13 cellular contexts compared by ENCODE assay signal in the genomic region with DNA sequence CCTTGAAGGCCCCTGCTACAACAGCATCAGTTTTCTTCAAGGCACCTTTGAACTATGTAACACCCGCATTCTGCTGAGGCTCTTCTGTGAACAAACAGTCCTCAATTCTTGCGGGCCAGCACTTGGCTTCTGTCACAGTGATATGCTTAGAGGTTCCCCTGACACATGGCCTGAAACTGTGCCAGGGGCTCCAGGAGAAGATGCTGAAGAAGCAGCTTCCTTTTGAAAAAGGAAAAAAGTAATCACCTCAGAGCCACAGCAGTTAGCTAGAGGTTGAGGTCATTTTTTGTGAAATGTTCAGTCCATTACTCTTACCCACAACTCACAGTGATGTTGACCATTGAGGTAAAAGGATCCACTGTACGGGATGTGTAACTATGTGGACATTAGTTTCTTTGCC.
DNase-seq lines count a peak whose midpoint lies in the region; ATAC-seq and TF ChIP-seq lines count a peak whose summit lies in the region.
"Had no signal": no experiment of that assay in that cellular context is flagged by ENCODE, and none has a peak within 500 bp of the region (broad histone marks: within the 10 kb centered on the region; RNA-seq: fewer than 3 reads in every experiment).

No MANE protein-coding gene starts in this region.

- CTCF ChIA-PET in activated naive CD4-positive, alpha-beta T cell treated with anti-CD3 and anti-CD28 coated beads for 36 hours (lab: Charles Lee) = interaction anchor here (1.0 to 2.6 kb wide), 2 partner anchors 82 to 224 kb away, joined by 4 to 12 read pairs; no protein-coding TSS in a partner anchor
- CTCF ChIA-PET in activated CD8-positive, alpha-beta T cell treated with anti-CD3 and anti-CD28 coated beads, Interleukin-2, amount 10 ng/mL, durations not matched to agents 7 days and 5 days (lab: Charles Lee) = interaction anchor here (1.1 to 4.6 kb wide), 9 partner anchors 9 to 151 kb away, joined by 3 to 44 read pairs (median 5); no protein-coding TSS in a partner anchor

- H3K27me3 Mint-ChIP-seq in activated naive CD4-positive, alpha-beta T cell treated with anti-CD3 and anti-CD28 coated beads for 36 hours (ENCODE audit: low read depth) = no peaks in the 10 kb centered on the region
- H3K27me3 Mint-ChIP-seq in activated CD8-positive, alpha-beta T cell treated with anti-CD3 and anti-CD28 coated beads, Interleukin-2, amount 10 ng/mL, durations not matched to agents 7 days and 5 days (ENCODE audit: low read depth) = no peaks in the 10 kb centered on the region

- 42 to 69% (median 51%) methylated on average over 3 of the region's 3 CpGs for WGBS in stomach, 5 donors

- H3K27ac ChIP-seq in right atrium auricular region (peak overlapping the region; percentile 41 to 85), stomach (peak overlapping the region in 4 of 5 donors; percentile 47 to 95 (median 91))

- no peaks in the 10 kb centered on the region for H3K36me3 ChIP-seq in right atrium auricular region
- no peaks in the 10 kb centered on the region for H3K36me3 ChIP-seq in stomach

- H3K4me3 ChIP-seq in right atrium auricular region = no peak overlapping the region
- H3K4me3 ChIP-seq in stomach = no peak overlapping the region
- H3K4me3 ChIP-seq: coronary artery, GM12878 had no signal

- TF ChIP-seq CTCF in right atrium auricular region (IDR thresholded peaks at IDR 0.05) (no peak), stomach (IDR thresholded peaks at IDR 0.05) (no peak)

- peaks cover 3% of the 10 kb centered on the region for H3K9me3 Mint-ChIP-seq in activated naive CD4-positive, alpha-beta T cell treated with anti-CD3 and anti-CD28 coated beads for 36 hours
- H3K9me3 Mint-ChIP-seq in activated CD8-positive, alpha-beta T cell treated with anti-CD3 and anti-CD28 coated beads, Interleukin-2, amount 10 ng/mL, durations not matched to agents 7 days and 5 days (ENCODE audit: insufficient read depth) = no peaks in the 10 kb centered on the region
- H3K9me3 Mint-ChIP-seq: IgD-negative memory B cell had no signal

- TF ChIP-seq POLR2A in stomach (IDR thresholded peaks at IDR 0.05) = no peak

- intact Hi-C loops in activated naive CD4-positive, alpha-beta T cell treated with anti-CD3 and anti-CD28 coated beads for 36 hours (cut with micrococcal nuclease) = loop anchor here (2.0 kb wide), 1 partner anchor 748 kb away; no protein-coding TSS in a partner anchor
- intact Hi-C loops in stomach (cut with DNase I; ENCODE audit: low total_unique reads) = no loop called here

- peaks cover 12% of the 10 kb centered on the region for H3K36me3 Mint-ChIP-seq in activated naive CD4-positive, alpha-beta T cell treated with anti-CD3 and anti-CD28 coated beads for 36 hours (ENCODE audit: low read depth)
- H3K36me3 Mint-ChIP-seq in activated CD8-positive, alpha-beta T cell treated with anti-CD3 and anti-CD28 coated beads, Interleukin-2, amount 10 ng/mL, durations not matched to agents 7 days and 5 days (ENCODE audit: low read depth) = peaks cover 19% of the 10 kb centered on the region

- H3K27ac Mint-ChIP-seq in activated naive CD4-positive, alpha-beta T cell treated with anti-CD3 and anti-CD28 coated beads for 36 hours = peak overlapping the region; percentile 1
- H3K27ac Mint-ChIP-seq in activated CD8-positive, alpha-beta T cell treated with anti-CD3 and anti-CD28 coated beads, Interleukin-2, amount 10 ng/mL, durations not matched to agents 7 days and 5 days = peak overlapping the region; percentile 54

- H3K4me1 ChIP-seq in right atrium auricular region = peaks cover 0 to 29% of the 10 kb centered on the region in 2 donors
- H3K4me1 ChIP-seq in stomach = peaks cover 28 to 47% (median 37%) of the 10 kb centered on the region in 4 donors

- H3K27me3 ChIP-seq in right atrium auricular region = no peaks in the 10 kb centered on the region
- no peaks in the 10 kb centered on the region for H3K27me3 ChIP-seq in stomach

- POLR2A ChIA-PET in activated CD8-positive, alpha-beta T cell treated with anti-CD3 and anti-CD28 coated beads, Interleukin-2, amount 10 ng/mL, durations not matched to agents 7 days and 5 days (lab: Charles Lee) = interaction anchor here (0.7 to 4.3 kb wide), 3 partner anchors 20 to 85 kb away, joined by 3 to 64 read pairs (median 26); no protein-coding TSS in a partner anchor

- H3K4me1 Mint-ChIP-seq in activated naive CD4-positive, alpha-beta T cell treated with anti-CD3 and anti-CD28 coated beads for 36 hours (ENCODE audit: low read depth) = peaks cover 27% of the 10 kb centered on the region
- peaks cover 37% of the 10 kb centered on the region for H3K4me1 Mint-ChIP-seq in activated CD8-positive, alpha-beta T cell treated with anti-CD3 and anti-CD28 coated beads, Interleukin-2, amount 10 ng/mL, durations not matched to agents 7 days and 5 days (ENCODE audit: low read depth)

- H3K4me3 Mint-ChIP-seq in activated naive CD4-positive, alpha-beta T cell treated with anti-CD3 and anti-CD28 coated beads for 36 hours = no peak overlapping the region
- peak overlapping the region; percentile 47 for H3K4me3 Mint-ChIP-seq in activated CD8-positive, alpha-beta T cell treated with anti-CD3 and anti-CD28 coated beads, Interleukin-2, amount 10 ng/mL, durations not matched to agents 7 days and 5 days
- H3K4me3 Mint-ChIP-seq: IgD-negative memory B cell had no signal

- no peaks in the 10 kb centered on the region for H3K9me3 ChIP-seq in right atrium auricular region
- H3K9me3 ChIP-seq in stomach = no peaks in the 10 kb centered on the region

- no peak for TF ChIP-seq EP300 in stomach (IDR thresholded peaks at IDR 0.05)

- peak; percentile 19 for DNase-seq in activated naive CD4-positive, alpha-beta T cell treated with anti-CD3 and anti-CD28 coated beads for 36 hours
- no peak for DNase-seq in activated naive CD4-positive, alpha-beta T cell (lab: John Stamatoyannopoulos, UW)
- DNase-seq in activated CD8-positive, alpha-beta T cell treated with anti-CD3 and anti-CD28 coated beads, Interleukin-2, amount 10 ng/mL, durations not matched to agents 7 days and 5 days = no peak
- DNase-seq in right atrium auricular region (ENCODE audit: low spot score) = peak; percentile 75
- DNase-seq in stomach = peak; percentile 32
- no peak for DNase-seq in NOMO-1 treated with dmso at 0.1 percent for 144 hours (lab: John Stamatoyannopoulos, UW; ENCODE audit: unreplicated experiment)
- DNase-seq: C1 segment of cervical spinal cord, NCI-H748 treated with DMSO at 0.1 percent for 48 hours had no signal

- ATAC-seq in activated CD8-positive, alpha-beta T cell treated with anti-CD3 and anti-CD28 coated beads, Interleukin-2, amount 10 ng/mL, durations not matched to agents 7 days and 5 days = no peak
- ATAC-seq in GM19023 (IDR thresholded peaks at IDR 0.05; ENCODE audit: unreplicated experiment) (no peak), HG03521 (IDR thresholded peaks at IDR 0.05; ENCODE audit: unreplicated experiment) (no peak)
- ATAC-seq: GM12878 had no signal

Comparison
In these comparisons a context has a peak if more than half of its experiments do, and no peak if none do; other contexts are left out.
1. DNase-seq: peak in activated naive CD4-positive, alpha-beta T cell treated with anti-CD3 and anti-CD28 coated beads for 36 hours (single experiment), right atrium auricular region (single experiment) and stomach (single experiment); none in activated naive CD4-positive, alpha-beta T cell (0 of 4), activated CD8-positive, alpha-beta T cell treated with anti-CD3 and anti-CD28 coated beads, Interleukin-2, amount 10 ng/mL, durations not matched to agents 7 days and 5 days (single experiment) and NOMO-1 treated with dmso at 0.1 percent for 144 hours (single experiment).